8 cellular contexts compared by ENCODE assay signal in genomic region chr18:79951545-79952456, GRCh38. TPM values are rescaled to one million over a fixed set of nuclear protein-coding genes. Genes with fewer than 3 reads are reported as not detected.
A peak's percentile ranks its signal among the peaks of the same experiment; 100 is the strongest.
DNase-seq lines count a peak whose midpoint lies in the region; ATAC-seq and TF ChIP-seq lines count a peak whose summit lies in the region.

Gene SLC66A2, minus strand, starts transcription at chr18:79951653. Its CDS starts 727 bp downstream, at chr18:79950926.

- peak within 1 kb of the TSS; percentile 92 for H3K4me3 Mint-ChIP-seq in HFFc6

- DNase-seq in GM12864 (ENCODE audit: low read depth) (no peak), HFFc6 (peak; percentile 78), NCI-H1105 (lab: John Stamatoyannopoulos, UW) (peak; percentile 73), T1000 (lab: John Stamatoyannopoulos, UW) (peak; percentile 51), astrocyte of the cerebellum (ENCODE audit: low read depth) (peak; percentile 40), hypothalamus (lab: John Stamatoyannopoulos, UW) (peak; percentile 23 to 96 (median 83)), sciatic nerve (ENCODE audit: low spot score) (peak; percentile 98), OCI-M2 (lab: John Stamatoyannopoulos, UW; ENCODE audit: unreplicated experiment) (no peak)

- H3K4me3 ChIP-seq in GM12864 (ENCODE audit: low read depth, low read length) (peak within 1 kb of the TSS; percentile 74), astrocyte of the cerebellum (ENCODE audit: low read depth, low read length) (peak within 1 kb of the TSS; percentile 67)

- peak; percentile 3 for TF ChIP-seq CTCF in GM12864 (IDR thresholded peaks at IDR 0.05; ENCODE audit: low read depth, low read length, missing control alignments)
- peak; percentile 24; the same call in 1 of the 2 replicates for TF ChIP-seq CTCF in HFFc6 (IDR thresholded peaks at IDR 0.05)
- peak; percentile 4 for TF ChIP-seq CTCF in astrocyte of the cerebellum (IDR thresholded peaks at IDR 0.05; ENCODE audit: low read depth, low read length, missing control alignments)

- H3K36me3 Mint-ChIP-seq in HFFc6 (ENCODE audit: low read depth) = peaks cover 5% of the 10 kb centered on the region; the same call in 1 of the 2 replicates

- H3K27ac Mint-ChIP-seq in HFFc6 = peak within 1 kb of the TSS; percentile 72

- peaks cover 18% of the 10 kb centered on the region for H3K4me1 Mint-ChIP-seq in HFFc6 (ENCODE audit: low read depth)

- H3K9me3 Mint-ChIP-seq in HFFc6 = no peaks in the 10 kb centered on the region

- intact Hi-C loops in sciatic nerve (cut with DNase I) = no loop called here

- in situ Hi-C loops in astrocyte of the cerebellum (cut with HindIII; ENCODE audit: low sequenced_read_pairs) = no loop called here

- H3K27me3 Mint-ChIP-seq in HFFc6 (ENCODE audit: insufficient read depth) = no peaks in the 10 kb centered on the region; the same call in 1 of the 2 replicates

- peak; percentile 89 for ATAC-seq in sciatic nerve

RNA-seq across cellular contexts. Expression of gene SLC66A2, which starts in this region (rescaled TPM):
- total RNA-seq in HFFc6 (2021; fragmentation: NEBNext Ultra II Directional; extraction: Animal tissue kit (Norgen Biotek cat#: 25700)) = 10 to 100 TPM; 26.6 to 41.2 (median 29.9) TPM
- 65.2 TPM for total RNA-seq in sciatic nerve

Comparison
In these comparisons a context has a peak if more than half of its experiments do, and no peak if none do; other contexts are left out.
1. DNase-seq: peak in HFFc6 (single experiment), NCI-H1105 (single experiment), T1000 (single experiment), astrocyte of the cerebellum (single experiment), hypothalamus (51 of 51) and sciatic nerve (single experiment); none in GM12864 (single experiment) and OCI-M2 (single experiment).
2. Peak in every context shown above with its lines, with median percentiles within 50 percentile points of each other: CTCF ChIP-seq.